In genomic region chr3:186198442-186198841, GRCh38 we compare ENCODE assay signal across 28 cellular contexts.
"Had no signal": no experiment of that assay in that cellular context is flagged by ENCODE, and none has a peak within 500 bp of the region (broad histone marks: within the 10 kb centered on the region; RNA-seq: fewer than 3 reads in every experiment).

No MANE protein-coding gene starts in this region.

- H3K4me1 ChIP-seq: colonic mucosa, foreskin keratinocyte, gastrocnemius medialis had no signal

- FAIRE-seq: colon, endometrium, endothelial cell of umbilical vein, frontal cortex had no signal

- H3K9me3 ChIP-seq: colonic mucosa, esophagus muscularis mucosa, esophagus squamous epithelium, gastrocnemius medialis, gastroesophageal sphincter, heart left ventricle, heart right ventricle had no signal

- DNase-seq: colonic mucosa; cortex of kidney; dermis blood vessel endothelial cell; dorsolateral prefrontal cortex; effector CD4-positive, alpha-beta T cell; effector CD8-positive, alpha-beta T cell; effector memory CD4-positive, alpha-beta T cell; effector memory CD8-positive, alpha-beta T cell; endodermal cell; erythroblast; esophagus squamous epithelium; foreskin fibroblast; foreskin keratinocyte; foreskin melanocyte; gastrocnemius medialis; glutamatergic neuron; head of caudate nucleus; heart left ventricle; heart right ventricle had no signal

- H3K27me3 ChIP-seq: dorsolateral prefrontal cortex had no signal

- H3K27ac ChIP-seq: colonic mucosa, coronary artery, dorsolateral prefrontal cortex, epithelial cell of prostate, esophagus muscularis mucosa, esophagus squamous epithelium, foreskin keratinocyte, gastrocnemius medialis, gastroesophageal sphincter, heart left ventricle, heart right ventricle had no signal

- H3K4me3 ChIP-seq: colonic mucosa, coronary artery, dorsolateral prefrontal cortex, esophagus muscularis mucosa, esophagus squamous epithelium, gastrocnemius medialis, gastroesophageal sphincter, heart left ventricle, heart right ventricle had no signal

- H3K36me3 ChIP-seq: colonic mucosa, esophagus squamous epithelium, gastrocnemius medialis had no signal

- ATAC-seq: effector memory CD8-positive, alpha-beta T cell; esophagus mucosa; foreskin keratinocyte; gastrocnemius medialis; gastroesophageal sphincter; heart left ventricle; heart right ventricle had no signal
